Comparison of ENCODE assay signal across 1 cellular context in the genomic region with DNA sequence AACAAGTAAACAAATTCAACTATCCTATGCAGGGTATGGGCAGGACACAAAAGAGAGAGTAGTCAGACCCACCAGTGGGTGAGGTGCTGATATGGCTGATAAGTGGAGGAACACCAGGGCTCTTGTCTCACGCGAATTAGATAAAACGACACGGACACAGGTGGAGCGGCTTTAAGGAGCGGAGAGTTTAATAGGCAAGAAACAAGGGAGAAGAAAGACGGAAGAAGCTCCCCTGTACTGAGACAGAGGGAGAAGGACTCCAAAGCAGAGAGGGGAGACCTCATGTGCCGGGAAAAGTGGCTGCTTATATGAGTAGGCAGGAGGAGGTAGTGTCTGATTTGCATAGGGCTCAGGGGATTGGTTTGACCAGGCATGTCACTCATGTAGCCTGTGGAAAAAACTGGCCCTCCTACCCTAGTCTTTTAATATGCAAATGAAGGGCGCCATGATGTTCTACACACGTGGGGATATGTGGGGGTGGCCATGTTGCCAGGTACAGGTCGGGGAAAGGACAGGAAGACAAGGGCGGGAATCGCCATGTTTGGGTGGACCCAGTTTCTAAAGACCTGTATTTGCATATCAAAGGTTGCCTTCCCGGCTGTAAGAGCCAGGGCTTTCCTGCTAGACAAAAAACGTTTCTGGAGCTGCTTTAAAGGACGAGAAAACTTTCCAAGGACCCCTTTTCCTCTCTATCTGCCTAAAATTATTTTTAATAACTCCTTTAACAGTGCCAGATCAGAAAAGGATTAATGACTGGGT.
A peak's percentile ranks its signal among the peaks of the same experiment; 100 is the strongest.
TF ChIP-seq lines count a peak whose summit lies in the region.

No MANE protein-coding gene starts in this region.

TF ChIP-seq in K562, 482 proteins besides CTCF, POLR2A, EP300 and RAD21 (continued from another document and continues in another):
- TF ChIP-seq, protein P1, sequence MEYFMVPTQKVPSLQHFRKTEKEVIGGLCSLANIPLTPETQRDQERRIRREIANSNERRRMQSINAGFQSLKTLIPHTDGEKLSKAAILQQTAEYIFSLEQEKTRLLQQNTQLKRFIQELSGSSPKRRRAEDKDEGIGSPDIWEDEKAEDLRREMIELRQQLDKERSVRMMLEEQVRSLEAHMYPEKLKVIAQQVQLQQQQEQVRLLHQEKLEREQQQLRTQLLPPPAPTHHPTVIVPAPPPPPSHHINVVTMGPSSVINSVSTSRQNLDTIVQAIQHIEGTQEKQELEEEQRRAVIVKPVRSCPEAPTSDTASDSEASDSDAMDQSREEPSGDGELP (CRISPR knock-in tag; IDR thresholded peaks at IDR 0.05; ENCODE audit: borderline replicate concordance) = peak; percentile 39; the same call in 1 of the 2 replicates
- TF ChIP-seq BHLHE40 (IDR thresholded peaks at IDR 0.05; ENCODE audit: low read length) = no peak
- no peak for TF ChIP-seq MYNN (IDR thresholded peaks at IDR 0.05)
- no peak for TF ChIP-seq MYNN (CRISPR knock-in tag; IDR thresholded peaks at IDR 0.05)
- TF ChIP-seq NFRKB (IDR thresholded peaks at IDR 0.05; ENCODE audit: low read depth) = peak; percentile 98
- no peak for TF ChIP-seq ZNF224 (CRISPR knock-in tag; IDR thresholded peaks at IDR 0.05)
- no peak for TF ChIP-seq ILK (tag; IDR thresholded peaks at IDR 0.05; ENCODE audit: borderline replicate concordance, low read depth)
- TF ChIP-seq, protein P2, sequence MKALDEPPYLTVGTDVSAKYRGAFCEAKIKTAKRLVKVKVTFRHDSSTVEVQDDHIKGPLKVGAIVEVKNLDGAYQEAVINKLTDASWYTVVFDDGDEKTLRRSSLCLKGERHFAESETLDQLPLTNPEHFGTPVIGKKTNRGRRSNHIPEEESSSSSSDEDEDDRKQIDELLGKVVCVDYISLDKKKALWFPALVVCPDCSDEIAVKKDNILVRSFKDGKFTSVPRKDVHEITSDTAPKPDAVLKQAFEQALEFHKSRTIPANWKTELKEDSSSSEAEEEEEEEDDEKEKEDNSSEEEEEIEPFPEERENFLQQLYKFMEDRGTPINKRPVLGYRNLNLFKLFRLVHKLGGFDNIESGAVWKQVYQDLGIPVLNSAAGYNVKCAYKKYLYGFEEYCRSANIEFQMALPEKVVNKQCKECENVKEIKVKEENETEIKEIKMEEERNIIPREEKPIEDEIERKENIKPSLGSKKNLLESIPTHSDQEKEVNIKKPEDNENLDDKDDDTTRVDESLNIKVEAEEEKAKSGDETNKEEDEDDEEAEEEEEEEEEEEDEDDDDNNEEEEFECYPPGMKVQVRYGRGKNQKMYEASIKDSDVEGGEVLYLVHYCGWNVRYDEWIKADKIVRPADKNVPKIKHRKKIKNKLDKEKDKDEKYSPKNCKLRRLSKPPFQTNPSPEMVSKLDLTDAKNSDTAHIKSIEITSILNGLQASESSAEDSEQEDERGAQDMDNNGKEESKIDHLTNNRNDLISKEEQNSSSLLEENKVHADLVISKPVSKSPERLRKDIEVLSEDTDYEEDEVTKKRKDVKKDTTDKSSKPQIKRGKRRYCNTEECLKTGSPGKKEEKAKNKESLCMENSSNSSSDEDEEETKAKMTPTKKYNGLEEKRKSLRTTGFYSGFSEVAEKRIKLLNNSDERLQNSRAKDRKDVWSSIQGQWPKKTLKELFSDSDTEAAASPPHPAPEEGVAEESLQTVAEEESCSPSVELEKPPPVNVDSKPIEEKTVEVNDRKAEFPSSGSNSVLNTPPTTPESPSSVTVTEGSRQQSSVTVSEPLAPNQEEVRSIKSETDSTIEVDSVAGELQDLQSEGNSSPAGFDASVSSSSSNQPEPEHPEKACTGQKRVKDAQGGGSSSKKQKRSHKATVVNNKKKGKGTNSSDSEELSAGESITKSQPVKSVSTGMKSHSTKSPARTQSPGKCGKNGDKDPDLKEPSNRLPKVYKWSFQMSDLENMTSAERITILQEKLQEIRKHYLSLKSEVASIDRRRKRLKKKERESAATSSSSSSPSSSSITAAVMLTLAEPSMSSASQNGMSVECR (CRISPR knock-in tag; IDR thresholded peaks at IDR 0.05) = peak; percentile 58; the same call in 1 of the 2 replicates
- TF ChIP-seq ZNF263 (CRISPR knock-in tag; IDR thresholded peaks at IDR 0.05; ENCODE audit: borderline replicate concordance) = no peak
- peak; percentile 55; the same call in 1 of the 2 replicates for TF ChIP-seq E2F3 (CRISPR knock-in tag; IDR thresholded peaks at IDR 0.05)
- peak; percentile 52; the same call in 1 of the 2 replicates for TF ChIP-seq PHF8 (IDR thresholded peaks at IDR 0.05; ENCODE audit: borderline replicate concordance, low read length)
- TF ChIP-seq EP400 (IDR thresholded peaks at IDR 0.05) = peak; percentile 93
- TF ChIP-seq ZNF561 (CRISPR knock-in tag; conservative IDR thresholded peaks at IDR 0.05) = no peak
- no peak for TF ChIP-seq TCF7 (IDR thresholded peaks at IDR 0.05; ENCODE audit: borderline replicate concordance)
- TF ChIP-seq HCFC1 (IDR thresholded peaks at IDR 0.05; ENCODE audit: low read depth, low read length) = peak; percentile 69
- TF ChIP-seq SMAD1 (IDR thresholded peaks at IDR 0.05; ENCODE audit: low read depth, low read length, partially characterized antibody) = peak; percentile 67
- TF ChIP-seq ZNF778 (CRISPR knock-in tag; IDR thresholded peaks at IDR 0.05) = no peak
- peak; percentile 52 for TF ChIP-seq SMARCE1 (IDR thresholded peaks at IDR 0.05)
- TF ChIP-seq, protein P3, sequence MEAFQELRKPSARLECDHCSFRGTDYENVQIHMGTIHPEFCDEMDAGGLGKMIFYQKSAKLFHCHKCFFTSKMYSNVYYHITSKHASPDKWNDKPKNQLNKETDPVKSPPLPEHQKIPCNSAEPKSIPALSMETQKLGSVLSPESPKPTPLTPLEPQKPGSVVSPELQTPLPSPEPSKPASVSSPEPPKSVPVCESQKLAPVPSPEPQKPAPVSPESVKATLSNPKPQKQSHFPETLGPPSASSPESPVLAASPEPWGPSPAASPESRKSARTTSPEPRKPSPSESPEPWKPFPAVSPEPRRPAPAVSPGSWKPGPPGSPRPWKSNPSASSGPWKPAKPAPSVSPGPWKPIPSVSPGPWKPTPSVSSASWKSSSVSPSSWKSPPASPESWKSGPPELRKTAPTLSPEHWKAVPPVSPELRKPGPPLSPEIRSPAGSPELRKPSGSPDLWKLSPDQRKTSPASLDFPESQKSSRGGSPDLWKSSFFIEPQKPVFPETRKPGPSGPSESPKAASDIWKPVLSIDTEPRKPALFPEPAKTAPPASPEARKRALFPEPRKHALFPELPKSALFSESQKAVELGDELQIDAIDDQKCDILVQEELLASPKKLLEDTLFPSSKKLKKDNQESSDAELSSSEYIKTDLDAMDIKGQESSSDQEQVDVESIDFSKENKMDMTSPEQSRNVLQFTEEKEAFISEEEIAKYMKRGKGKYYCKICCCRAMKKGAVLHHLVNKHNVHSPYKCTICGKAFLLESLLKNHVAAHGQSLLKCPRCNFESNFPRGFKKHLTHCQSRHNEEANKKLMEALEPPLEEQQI (IDR thresholded peaks at IDR 0.05) = no peak
- TF ChIP-seq BRCA1 (IDR thresholded peaks at IDR 0.05) = no peak
- TF ChIP-seq BRCA1 (CRISPR knock-in tag; IDR thresholded peaks at IDR 0.05) = no peak
- TF ChIP-seq NR2C1 (IDR thresholded peaks at IDR 0.05) = peak; percentile 41; the same call in 1 of the 2 replicates
- TF ChIP-seq NR2C1 (tag; IDR thresholded peaks at IDR 0.05) = 0 out of 2 replicates have a peak, but pooled peaks have one; percentile 27
- peak; percentile 92 for TF ChIP-seq SUPT5H (IDR thresholded peaks at IDR 0.05)
- TF ChIP-seq, protein P4, sequence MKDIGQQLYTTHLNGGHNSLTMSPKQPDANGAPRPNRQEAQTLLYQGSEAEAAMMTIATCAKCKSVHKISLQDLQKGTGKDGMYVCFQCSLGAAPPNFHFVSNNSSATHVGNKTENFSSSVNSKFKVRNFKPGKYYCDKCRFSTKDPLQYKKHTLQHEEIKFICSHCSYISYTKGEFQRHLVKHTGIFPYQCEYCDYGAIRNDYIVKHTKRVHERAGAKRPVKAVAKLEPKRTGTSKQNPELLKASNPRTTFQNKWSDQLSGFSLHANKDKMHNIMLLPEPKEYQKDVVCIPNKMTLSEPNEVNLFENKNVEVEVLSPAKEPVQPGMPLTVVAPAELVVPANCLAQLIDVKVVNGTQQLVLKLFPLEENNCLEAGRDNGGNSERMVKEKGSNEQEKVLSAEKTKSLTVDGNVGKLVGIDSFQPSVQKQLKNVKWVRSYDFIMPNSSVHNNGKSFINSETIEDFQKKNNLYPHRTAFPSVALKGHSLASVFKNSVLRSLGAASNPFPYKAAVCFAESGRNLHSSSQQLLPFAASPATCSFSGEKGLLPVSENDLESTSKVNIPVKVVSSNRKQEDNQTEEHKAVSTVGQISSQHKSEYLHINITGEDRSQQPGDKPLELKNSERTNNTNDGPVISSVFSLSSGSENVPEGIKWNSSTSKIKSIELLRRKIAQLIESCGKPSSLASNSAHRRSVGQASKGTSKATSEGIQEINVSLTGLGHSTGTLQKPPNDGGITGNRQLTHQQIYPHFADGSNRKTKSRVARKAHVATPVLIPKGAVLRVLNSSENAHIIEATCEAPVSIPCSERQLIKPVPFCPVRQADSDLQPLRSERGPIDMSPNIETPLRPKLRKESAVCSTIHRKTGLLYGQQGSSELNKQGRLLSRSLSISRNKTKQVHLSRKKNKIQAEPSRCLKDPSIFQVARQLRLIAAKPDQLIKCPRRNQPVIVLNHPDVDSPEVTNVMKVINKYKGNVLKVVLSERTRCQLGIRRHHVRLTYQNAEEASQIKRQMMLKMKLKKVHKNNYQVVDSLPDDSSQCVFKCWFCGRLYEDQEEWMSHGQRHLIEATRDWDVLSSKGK (CRISPR knock-in tag; IDR thresholded peaks at IDR 0.05) = no peak
- TF ChIP-seq ZNF444 (CRISPR knock-in tag; IDR thresholded peaks at IDR 0.05) = no peak
- no peak for TF ChIP-seq ETS2 (tag; IDR thresholded peaks at IDR 0.05; ENCODE audit: borderline replicate concordance, poor library complexity, severe bottlenecking)
- 0 out of 2 replicates have a peak, but pooled peaks have one; percentile 29 for TF ChIP-seq GABPA (tag; conservative IDR thresholded peaks at IDR 0.05; ENCODE audit: low read depth)
- no peak for TF ChIP-seq PTTG1 (tag; IDR thresholded peaks at IDR 0.05; ENCODE audit: low read depth)
- TF ChIP-seq ZNF431 (CRISPR knock-in tag; IDR thresholded peaks at IDR 0.05) = no peak
- peak; percentile 51 for TF ChIP-seq TAF9B (IDR thresholded peaks at IDR 0.05; ENCODE audit: partially characterized antibody)
- no peak for TF ChIP-seq ATF1 (CRISPR knock-in tag; IDR thresholded peaks at IDR 0.05)
- TF ChIP-seq ATF1 (tag; IDR thresholded peaks at IDR 0.05) = peak; percentile 70
- TF ChIP-seq POLR2AphosphoS5 (IDR thresholded peaks at IDR 0.05; ENCODE audit: control insufficient read depth, insufficient read depth, low read depth, low read length) = 0 out of 2 replicates have a peak, but pooled peaks have one; percentile 55
- peak; percentile 18 to 69; a peak in 2 of 4 replicates for TF ChIP-seq SIN3A (IDR thresholded peaks at IDR 0.05; ENCODE audit: borderline replicate concordance in 2 of 2, control insufficient read depth in 1 of 2, low read depth in 2 of 2, low read length in 2 of 2)
- TF ChIP-seq, protein P5, sequence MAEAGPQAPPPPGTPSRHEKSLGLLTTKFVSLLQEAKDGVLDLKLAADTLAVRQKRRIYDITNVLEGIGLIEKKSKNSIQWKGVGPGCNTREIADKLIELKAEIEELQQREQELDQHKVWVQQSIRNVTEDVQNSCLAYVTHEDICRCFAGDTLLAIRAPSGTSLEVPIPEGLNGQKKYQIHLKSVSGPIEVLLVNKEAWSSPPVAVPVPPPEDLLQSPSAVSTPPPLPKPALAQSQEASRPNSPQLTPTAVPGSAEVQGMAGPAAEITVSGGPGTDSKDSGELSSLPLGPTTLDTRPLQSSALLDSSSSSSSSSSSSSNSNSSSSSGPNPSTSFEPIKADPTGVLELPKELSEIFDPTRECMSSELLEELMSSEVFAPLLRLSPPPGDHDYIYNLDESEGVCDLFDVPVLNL (CRISPR knock-in tag; IDR thresholded peaks at IDR 0.05; ENCODE audit: low read depth) = peak; percentile 93
- TF ChIP-seq CCNT2 (IDR thresholded peaks at IDR 0.05; ENCODE audit: borderline replicate concordance, extremely low read depth, insufficient read length, low read depth, low read length) = no peak
- peak; percentile 84 to 96 (median 93) for TF ChIP-seq YY1 (IDR thresholded peaks at IDR 0.05; ENCODE audit: borderline replicate concordance in 1 of 3, control insufficient read depth in 1 of 3, extremely low read depth in 1 of 3, insufficient read depth in 3 of 3, insufficient read length in 1 of 3, insufficient replicate concordance in 2 of 3, low read depth in 1 of 3, low read length in 2 of 3)
- TF ChIP-seq HNRNPUL1 (IDR thresholded peaks at IDR 0.05; ENCODE audit: low read length) = no peak
- no peak for TF ChIP-seq FUS (optimal IDR thresholded peaks at IDR 0.05; ENCODE audit: low read depth, low read length)
- TF ChIP-seq, protein P6, sequence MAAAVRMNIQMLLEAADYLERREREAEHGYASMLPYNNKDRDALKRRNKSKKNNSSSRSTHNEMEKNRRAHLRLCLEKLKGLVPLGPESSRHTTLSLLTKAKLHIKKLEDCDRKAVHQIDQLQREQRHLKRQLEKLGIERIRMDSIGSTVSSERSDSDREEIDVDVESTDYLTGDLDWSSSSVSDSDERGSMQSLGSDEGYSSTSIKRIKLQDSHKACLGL (CRISPR knock-in tag; IDR thresholded peaks at IDR 0.05; ENCODE audit: borderline replicate concordance, poor library complexity, severe bottlenecking) = peak; percentile 90
- TF ChIP-seq, protein P7, sequence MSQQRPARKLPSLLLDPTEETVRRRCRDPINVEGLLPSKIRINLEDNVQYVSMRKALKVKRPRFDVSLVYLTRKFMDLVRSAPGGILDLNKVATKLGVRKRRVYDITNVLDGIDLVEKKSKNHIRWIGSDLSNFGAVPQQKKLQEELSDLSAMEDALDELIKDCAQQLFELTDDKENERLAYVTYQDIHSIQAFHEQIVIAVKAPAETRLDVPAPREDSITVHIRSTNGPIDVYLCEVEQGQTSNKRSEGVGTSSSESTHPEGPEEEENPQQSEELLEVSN (IDR thresholded peaks at IDR 0.05; ENCODE audit: borderline replicate concordance in 1 of 2, extremely low read depth in 1 of 2, insufficient read depth in 1 of 2, insufficient read length in 1 of 2, low read depth in 1 of 2, low read length in 1 of 2, poor library complexity in 1 of 2, severe bottlenecking in 1 of 2) = peak; percentile 66 to 68
- no peak for TF ChIP-seq NELFE (IDR thresholded peaks at IDR 0.05; ENCODE audit: insufficient read depth, insufficient read length)
- peak; percentile 64; the same call in 1 of the 2 replicates for TF ChIP-seq RB1 (IDR thresholded peaks at IDR 0.05; ENCODE audit: low read depth)
- peak; percentile 28 for TF ChIP-seq NFYB (IDR thresholded peaks at IDR 0.05; ENCODE audit: extremely low read depth, insufficient read length)
- no peak for TF ChIP-seq SMAD3 (CRISPR knock-in tag; conservative IDR thresholded peaks at IDR 0.05)
- TF ChIP-seq, protein P8, sequence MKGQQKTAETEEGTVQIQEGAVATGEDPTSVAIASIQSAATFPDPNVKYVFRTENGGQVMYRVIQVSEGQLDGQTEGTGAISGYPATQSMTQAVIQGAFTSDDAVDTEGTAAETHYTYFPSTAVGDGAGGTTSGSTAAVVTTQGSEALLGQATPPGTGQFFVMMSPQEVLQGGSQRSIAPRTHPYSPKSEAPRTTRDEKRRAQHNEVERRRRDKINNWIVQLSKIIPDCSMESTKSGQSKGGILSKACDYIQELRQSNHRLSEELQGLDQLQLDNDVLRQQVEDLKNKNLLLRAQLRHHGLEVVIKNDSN (CRISPR knock-in tag; IDR thresholded peaks at IDR 0.05) = peak; percentile 56; the same call in 1 of the 2 replicates
- TF ChIP-seq SPI1 (IDR thresholded peaks at IDR 0.05; ENCODE audit: borderline replicate concordance, low read depth, low read length) = no peak
- no peak for TF ChIP-seq ZNF311 (CRISPR knock-in tag; IDR thresholded peaks at IDR 0.05)
- TF ChIP-seq SNRNP70 (optimal IDR thresholded peaks at IDR 0.05; ENCODE audit: low read depth, low read length) = no peak
- TF ChIP-seq GATAD2A (IDR thresholded peaks at IDR 0.05) = peak; percentile 16; the same call in 1 of the 2 replicates
- peak in 1 of 2 experiments; percentile 17; a peak in 1 of 4 replicates for TF ChIP-seq NRF1 (conservative IDR thresholded peaks at IDR 0.05 in 1 of 2, IDR thresholded peaks at IDR 0.05 in 1 of 2)
